8 cellular contexts compared by ENCODE assay signal in the genomic region with DNA sequence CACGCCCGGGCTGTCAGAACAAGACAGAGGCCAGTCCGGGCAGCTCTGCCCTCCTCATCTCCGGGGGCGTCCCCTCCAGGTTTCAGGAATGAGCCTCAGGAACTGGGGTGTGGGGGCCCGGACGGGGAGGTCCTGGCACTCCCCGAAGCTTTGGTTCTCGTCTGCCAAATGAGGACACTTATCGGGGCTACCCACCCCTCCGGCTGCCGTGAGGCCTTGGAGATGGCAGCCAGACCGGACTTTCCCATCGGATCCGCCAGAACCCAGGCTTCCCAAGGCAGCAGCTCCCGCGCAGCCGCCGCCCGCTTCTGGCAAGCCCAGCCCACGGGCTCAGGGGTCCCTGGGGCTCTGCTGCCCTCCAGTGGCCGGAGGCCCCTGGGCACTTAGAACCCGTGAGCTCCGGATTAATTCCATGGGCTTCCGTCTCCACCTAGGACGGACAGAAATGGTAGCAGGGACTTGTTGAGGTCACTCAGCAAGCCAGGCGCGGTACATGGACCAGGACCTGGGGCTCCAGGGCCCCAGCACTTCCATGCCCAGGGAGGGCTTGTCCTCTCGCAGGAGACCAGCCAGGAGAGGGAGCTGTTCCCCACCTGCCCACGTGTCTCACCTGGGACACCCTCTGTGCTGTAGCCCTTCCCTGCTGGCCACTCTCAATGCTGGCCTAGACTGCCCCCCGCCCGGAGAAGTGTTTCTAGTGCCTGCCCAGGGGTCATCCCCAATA.
A peak's percentile ranks its signal among the peaks of the same experiment; 100 is the strongest.
DNase-seq lines count a peak whose midpoint lies in the region; ATAC-seq, FAIRE-seq and TF ChIP-seq lines count a peak whose summit lies in the region.

No MANE protein-coding gene starts in this region.

- H3K36me3 Mint-ChIP-seq in astrocyte (ENCODE audit: low read depth, unreplicated experiment): no peaks in the 10 kb centered on the region

- no peaks in the 10 kb centered on the region for H3K9me2 ChIP-seq in hepatocyte (replicated peaks; ENCODE audit: insufficient read depth)

- H4K20me1 ChIP-seq in astrocyte (ENCODE audit: insufficient read depth, low read length) (no peaks in the 10 kb centered on the region), hepatocyte (ENCODE audit: insufficient read depth, poor library complexity, severe bottlenecking) (no peaks in the 10 kb centered on the region)

- no peaks in the 10 kb centered on the region for H3K36me3 ChIP-seq in ES-I3 (ENCODE audit: insufficient read depth, low read length)
- no peaks in the 10 kb centered on the region for H3K36me3 ChIP-seq in astrocyte (ENCODE audit: insufficient read depth, low read length)
- no peaks in the 10 kb centered on the region for H3K36me3 ChIP-seq in hepatocyte (replicated peaks; ENCODE audit: insufficient read depth, low read depth)

- H3K27ac Mint-ChIP-seq in astrocyte (ENCODE audit: unreplicated experiment): no peak overlapping the region

- peak overlapping the region; percentile 86 for H3K4me2 ChIP-seq in astrocyte (ENCODE audit: low read length)
- peak overlapping the region; percentile 73 for H3K4me2 ChIP-seq in hepatocyte

- FAIRE-seq in astrocyte (lab: Jason Lieb, UNC): no peak

- no peaks in the 10 kb centered on the region for H3K9me3 Mint-ChIP-seq in astrocyte (ENCODE audit: unreplicated experiment)

- H3K27me3 ChIP-seq in astrocyte (ENCODE audit: insufficient read depth, low read length) (no peaks in the 10 kb centered on the region), hepatocyte (no peaks in the 10 kb centered on the region)

- DNase-seq in NCI-H146 treated with DMSO at 0.1 percent for 48 hours (lab: John Stamatoyannopoulos, UW; ENCODE audit: unreplicated experiment): peak; percentile 41
- DNase-seq in T-helper 9 cell: peak; percentile 63
- DNase-seq in astrocyte (ENCODE audit: low read depth): peak; percentile 52
- DNase-seq in hepatocyte (ENCODE audit: low spot score): peak; percentile 95
- DNase-seq in retinal pigment epithelial cell (ENCODE audit: low read depth): peak; percentile 24

- H3K27me3 Mint-ChIP-seq in astrocyte (ENCODE audit: low read depth, unreplicated experiment): peaks cover 19% of the 10 kb centered on the region

- H3K4me1 ChIP-seq in ES-I3 (ENCODE audit: insufficient read depth, low read length) (peaks cover 16% of the 10 kb centered on the region), astrocyte (ENCODE audit: insufficient read depth, low read length) (peaks cover 20% of the 10 kb centered on the region), hepatocyte (ENCODE audit: insufficient read depth) (peaks cover 20% of the 10 kb centered on the region)

- H2AFZ ChIP-seq in astrocyte (ENCODE audit: low read depth, low read length) (peak overlapping the region; percentile 87), hepatocyte (peak overlapping the region; percentile 34)

- ATAC-seq in HG02571 (IDR thresholded peaks at IDR 0.05; ENCODE audit: unreplicated experiment): peak; percentile 58
- no peak for ATAC-seq in HG03469 (IDR thresholded peaks at IDR 0.05; ENCODE audit: unreplicated experiment)

- H3K4me3 ChIP-seq in astrocyte (ENCODE audit: insufficient read depth, low read depth, low read length) (peak overlapping the region; percentile 53), hepatocyte (no peak overlapping the region), retinal pigment epithelial cell (ENCODE audit: low read length) (peak overlapping the region; percentile 29)

- H3K27ac ChIP-seq in astrocyte (ENCODE audit: low read depth, low read length): no peak overlapping the region
- H3K27ac ChIP-seq in hepatocyte: no peak overlapping the region

- WGBS in hepatocyte (ENCODE audit: low lambda C conversion rate, missing lambda C conversion rate): 23% methylated on average over 32 of the region's 32 CpGs

- no peaks in the 10 kb centered on the region for H3K9me3 ChIP-seq in ES-I3 (ENCODE audit: control insufficient read depth, insufficient read depth, low read length)
- no peaks in the 10 kb centered on the region for H3K9me3 ChIP-seq in astrocyte (ENCODE audit: insufficient read depth, low read depth, low read length)
- H3K9me3 ChIP-seq in hepatocyte (ENCODE audit: low read depth): no peaks in the 10 kb centered on the region

- TF ChIP-seq CTCF in astrocyte (IDR thresholded peaks at IDR 0.05; ENCODE audit: insufficient read depth, low read depth, low read length) (peak; percentile 94), hepatocyte (IDR thresholded peaks at IDR 0.05; ENCODE audit: poor library complexity) (peak; percentile 100), retinal pigment epithelial cell (conservative IDR thresholded peaks at IDR 0.05; ENCODE audit: low read depth, low read length) (peak; percentile 94)

- no peaks in the 10 kb centered on the region for H3K79me2 ChIP-seq in astrocyte (ENCODE audit: insufficient read depth, low read length)
- H3K79me2 ChIP-seq in hepatocyte: no peaks in the 10 kb centered on the region

- no peak overlapping the region for H3K4me3 Mint-ChIP-seq in astrocyte (ENCODE audit: unreplicated experiment)

- peak overlapping the region; percentile 6; the same call in 1 of the 2 replicates for H3K9ac ChIP-seq in ES-I3 (ENCODE audit: low read depth, low read length)
- peak overlapping the region; percentile 74 for H3K9ac ChIP-seq in astrocyte (ENCODE audit: low read length)

- H3K4me1 Mint-ChIP-seq in astrocyte (ENCODE audit: low read depth, unreplicated experiment): peaks cover 29% of the 10 kb centered on the region

Comparison
In these comparisons a context has a peak if more than half of its experiments do, and no peak if none do; other contexts are left out.
1. DNase-seq: peak in every context shown above with its lines; median percentile 95 in hepatocyte; 63 in T-helper 9 cell; 52 in astrocyte; 41 in NCI-H146 treated with DMSO at 0.1 percent for 48 hours; 24 in retinal pigment epithelial cell.